In the genomic region with DNA sequence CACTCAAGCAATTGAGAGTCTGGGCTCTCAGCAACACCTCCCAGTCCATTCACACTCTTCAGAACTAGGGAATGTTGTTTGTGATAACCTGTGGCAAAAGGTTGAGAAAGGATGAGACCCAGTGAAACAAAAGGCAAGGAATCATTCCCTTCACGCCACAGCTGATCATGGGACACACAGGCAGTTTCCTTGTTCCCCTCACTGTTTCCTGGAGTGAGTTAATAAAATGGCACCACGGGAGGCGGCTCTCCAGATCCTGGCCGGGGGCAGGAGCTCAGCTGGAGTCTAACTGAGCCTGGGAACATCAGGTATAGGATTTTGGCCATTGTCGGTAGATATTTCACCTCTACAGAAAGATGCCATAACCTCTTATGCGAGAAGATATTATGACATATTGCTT, we compare ENCODE assay signal across 22 cellular contexts.
A peak's percentile ranks its signal among the peaks of the same experiment; 100 is the strongest.
DNase-seq lines count a peak whose midpoint lies in the region; ATAC-seq and TF ChIP-seq lines count a peak whose summit lies in the region.
"Had no signal": no experiment of that assay in that cellular context is flagged by ENCODE, and none has a peak within 500 bp of the region (broad histone marks: within the 10 kb centered on the region; RNA-seq: fewer than 3 reads in every experiment).

No MANE protein-coding gene starts in this region.

- H3K4me2 ChIP-seq in BLaER1 = peak overlapping the region; percentile 33
- no peak overlapping the region for H3K4me2 ChIP-seq in mesendoderm (ENCODE audit: low read length)

- ATAC-seq in HG03469 (IDR thresholded peaks at IDR 0.05; ENCODE audit: unreplicated experiment) = no peak
- ATAC-seq in HG03432 (IDR thresholded peaks at IDR 0.05; ENCODE audit: unreplicated experiment) = no peak
- ATAC-seq: HCT116, HepG2, T-cell had no signal

- peak overlapping the region; percentile 56; the same call in 1 of the 2 replicates for H3K27ac ChIP-seq in BLaER1
- H3K27ac ChIP-seq in HEK293 (ENCODE audit: extremely low read depth, low read depth, low read length) = no peak overlapping the region
- H3K27ac ChIP-seq in colonic mucosa = no peak overlapping the region
- H3K27ac ChIP-seq in mesendoderm (ENCODE audit: low read depth, low read length) = no peak overlapping the region
- H3K27ac ChIP-seq: SJCRH30 had no signal

- H3K9me3 ChIP-seq in BLaER1 (peaks cover 63% of the 10 kb centered on the region), HEK293 (ENCODE audit: control insufficient read depth, insufficient read depth, low read depth, low read length) (no peaks in the 10 kb centered on the region), colonic mucosa (no peaks in the 10 kb centered on the region), HAP-1 (no peaks in the 10 kb centered on the region), MG63 (no peaks in the 10 kb centered on the region)
- H3K9me3 ChIP-seq: SJCRH30 had no signal

- H4K20me1 ChIP-seq in BLaER1 = no peaks in the 10 kb centered on the region

- H3K4ac ChIP-seq in mesendoderm (ENCODE audit: low read depth, low read length) = no peak overlapping the region

- no peak overlapping the region for H2BK5ac ChIP-seq in mesendoderm (ENCODE audit: low read length)

- TF ChIP-seq CTCF in HEK293 (tag by site-specific recombination; IDR thresholded peaks at IDR 0.05) (no peak), colonic mucosa (IDR thresholded peaks at IDR 0.05) (no peak)

- no peak overlapping the region for H3K9ac ChIP-seq in BLaER1
- no peak overlapping the region for H3K9ac ChIP-seq in colonic mucosa (ENCODE audit: low read depth in 2 of 2, low read length in 2 of 2)
- H3K9ac ChIP-seq in mesendoderm (ENCODE audit: low read length) = no peak overlapping the region

- no CpG with 5 or more reads among the region's 6 CpGs for WGBS in mesendoderm (ENCODE audit: extremely low coverage, insufficient coverage, low lambda C conversion rate)

- H3K79me1 ChIP-seq in mesendoderm (ENCODE audit: low read length) = no peaks in the 10 kb centered on the region

- H3K4me3 ChIP-seq in BLaER1 (no peak overlapping the region), HEK293 (ENCODE audit: low read depth, low read length) (no peak overlapping the region), colonic mucosa (no peak overlapping the region), mesendoderm (ENCODE audit: low read length) (no peak overlapping the region), HAP-1 (no peak overlapping the region), MG63 (no peak overlapping the region)
- H3K4me3 ChIP-seq: SJCRH30 had no signal

- no peak overlapping the region for H3K56ac ChIP-seq in mesendoderm (ENCODE audit: low read length)

- H2BK120ac ChIP-seq in mesendoderm (ENCODE audit: low read depth, low read length) = no peak overlapping the region

- POLR2A ChIA-PET in HEK293 (lab: Yijun Ruan, JAX) = no interaction called here

- H3K36me3 ChIP-seq in BLaER1 (no peaks in the 10 kb centered on the region; the same call in 1 of the 2 replicates), HEK293 (ENCODE audit: control insufficient read depth in 2 of 2, insufficient read depth in 1 of 2, low read length in 2 of 2) (no peaks in the 10 kb centered on the region), colonic mucosa (no peaks in the 10 kb centered on the region), mesendoderm (ENCODE audit: control insufficient read depth, insufficient read depth, low read length) (no peaks in the 10 kb centered on the region), HAP-1 (replicated peaks) (no peaks in the 10 kb centered on the region), MG63 (no peaks in the 10 kb centered on the region)
- H3K36me3 ChIP-seq: SJCRH30 had no signal

- in situ Hi-C loops in HAP-1 (cut with MboI; ENCODE audit: low sequenced_read_pairs) = no loop called here

- no peak overlapping the region for H3K23ac ChIP-seq in mesendoderm (ENCODE audit: low read length)

- CTCF ChIA-PET in HEK293 (lab: Yijun Ruan, JAX) = interaction anchor here (0.6 kb wide), 1 partner anchor 422 kb away, joined by 5 read pairs; no protein-coding TSS in a partner anchor

- no peak overlapping the region for H4K8ac ChIP-seq in mesendoderm (ENCODE audit: low read depth, low read length)

- H3K27me3 ChIP-seq in BLaER1 (no peaks in the 10 kb centered on the region), colonic mucosa (no peaks in the 10 kb centered on the region), mesendoderm (ENCODE audit: insufficient read depth, low read length, poor library complexity) (no peaks in the 10 kb centered on the region), HAP-1 (ENCODE audit: low read depth) (0 out of 2 replicates have a peak, but pooled peaks cover 2% of the 10 kb centered on the region), MG63 (no peaks in the 10 kb centered on the region)
- H3K27me3 ChIP-seq: SJCRH30 had no signal

- H4K5ac ChIP-seq in mesendoderm (ENCODE audit: low read length) = no peak overlapping the region

- intact Hi-C loops in colonic mucosa (cut with DNase I) = no loop called here

- H3K18ac ChIP-seq in mesendoderm (ENCODE audit: low read length) = no peak overlapping the region

- H3K4me1 ChIP-seq in BLaER1 (peaks cover 67% of the 10 kb centered on the region), HEK293 (ENCODE audit: control insufficient read depth, insufficient read depth, low read length) (peaks cover 5% of the 10 kb centered on the region), colonic mucosa (no peaks in the 10 kb centered on the region), mesendoderm (ENCODE audit: control insufficient read depth, low read depth, low read length) (peaks cover 14% of the 10 kb centered on the region), HAP-1 (no peaks in the 10 kb centered on the region)
- H3K4me1 ChIP-seq: SJCRH30 had no signal

- H2BK15ac ChIP-seq in mesendoderm (replicated peaks; ENCODE audit: low read depth) = no peak overlapping the region

- no peak overlapping the region for H2AK5ac ChIP-seq in mesendoderm (ENCODE audit: low read length)

- peak; percentile 45 for DNase-seq in colonic mucosa
- peak; percentile 90 for DNase-seq in mesendoderm
- no peak for DNase-seq in HAP-1 (ENCODE audit: low spot score in 2 of 2)
- no peak for DNase-seq in MG63
- DNase-seq: 8988T, EL, KBM-7, NCI-H1092, NCI-H1436, NCI-H187 treated with DMSO at 0.1 percent for 48 hours, NCI-H2107, NCI-H226, NCI-H524 treated with DMSO at 0.1 percent for 48 hours, NCI-H82, SJCRH30, T-cell had no signal

- no peaks in the 10 kb centered on the region for H3K79me2 ChIP-seq in mesendoderm (ENCODE audit: control insufficient read depth, insufficient read depth, low read length)

TF ChIP-seq in HEK293, 187 proteins besides CTCF, POLR2A, EP300 and RAD21:
- peak; percentile 69; the same call in 1 of the 2 replicates for TF ChIP-seq PRDM4 (tag by site-specific recombination; IDR thresholded peaks at IDR 0.05)
- no peak for TF ChIP-seq ZNF664 (tag by site-specific recombination; IDR thresholded peaks at IDR 0.05)
- TF ChIP-seq ZNF776 (tag by site-specific recombination; IDR thresholded peaks at IDR 0.05; ENCODE audit: borderline replicate concordance) = no peak
- no peak for TF ChIP-seq MEIS1 (CRISPR knock-in tag; IDR thresholded peaks at IDR 0.05; ENCODE audit: borderline replicate concordance)
- TF ChIP-seq GLIS1 (tag by site-specific recombination; IDR thresholded peaks at IDR 0.05) = peak; percentile 85
- no peak for TF ChIP-seq ZFP3 (tag by site-specific recombination; IDR thresholded peaks at IDR 0.05; ENCODE audit: low read depth)
- TF ChIP-seq ZFHX2 (tag by site-specific recombination; conservative IDR thresholded peaks at IDR 0.05) = no peak
- peak; percentile 59 for TF ChIP-seq ZNF423 (tag by site-specific recombination; IDR thresholded peaks at IDR 0.05)
- TF ChIP-seq ZIC2 (tag by site-specific recombination; IDR thresholded peaks at IDR 0.05) = peak; percentile 96

Comparison
In these comparisons a context has a peak if more than half of its experiments do, and no peak if none do; other contexts are left out.
1. DNase-seq: peak in colonic mucosa (single experiment) and mesendoderm (single experiment); none in HAP-1 (0 of 2) and MG63 (single experiment).